Comparison of ENCODE assay signal across 11 cellular contexts in genomic region chr18:72868666-72869661, GRCh38. TPM values are rescaled to one million over a fixed set of nuclear protein-coding genes. Genes with fewer than 3 reads are reported as not detected.
DNase-seq lines count a peak whose midpoint lies in the region; ATAC-seq and TF ChIP-seq lines count a peak whose summit lies in the region.
"Had no signal": no experiment of that assay in that cellular context is flagged by ENCODE, and none has a peak within 500 bp of the region (broad histone marks: within the 10 kb centered on the region; RNA-seq: fewer than 3 reads in every experiment).

No MANE protein-coding gene starts in this region.

- H3K4me1 ChIP-seq in iPS-20b (ENCODE audit: insufficient read depth, low read length), result peaks cover 9% of the 10 kb centered on the region

- TF ChIP-seq POLR2A in erythroblast (IDR thresholded peaks at IDR 0.05; ENCODE audit: low read length), result no peak

- H3K27me3 Mint-ChIP-seq in activated T-cell treated with anti-CD3 and anti-CD28 coated beads, Interleukin-2, amount 50 U/mL, for 72 hours (ENCODE audit: low read depth), result peaks cover 34% of the 10 kb centered on the region
- peaks cover 70% of the 10 kb centered on the region for H3K27me3 Mint-ChIP-seq in type B pancreatic cell
- no peaks in the 10 kb centered on the region for H3K27me3 Mint-ChIP-seq in Calu3 (ENCODE audit: unreplicated experiment)

- peaks cover 2 to 3% of the 10 kb centered on the region in 2 donors for H3K9me3 Mint-ChIP-seq in activated T-cell treated with anti-CD3 and anti-CD28 coated beads, Interleukin-2, amount 50 U/mL, for 72 hours
- H3K9me3 Mint-ChIP-seq in type B pancreatic cell (no peaks in the 10 kb centered on the region), Calu3 (ENCODE audit: low read depth, unreplicated experiment) (peaks cover 6% of the 10 kb centered on the region)

- intact Hi-C loops in Calu3 (cut with micrococcal nuclease; ENCODE audit: unreplicated experiment), result no loop called here

- no peak for DNase-seq in activated T-cell treated with anti-CD3 and anti-CD28 coated beads, Interleukin-2, amount 50 U/mL, for 72 hours
- DNase-seq in activated T-cell treated with anti-CD3 and anti-CD28 coated beads, Interleukin-2, amount 50 U/mL, for 1 hour, result no peak
- DNase-seq in type B pancreatic cell (ENCODE audit: extremely low spot score, unreplicated experiment) (no peak), T-helper 9 cell (no peak), Calu3 (no peak), erythroblast (lab: John Stamatoyannopoulos, UW) (no peak)
- DNase-seq: CD4-positive, CD25-positive, alpha-beta regulatory T cell; mucosa of descending colon had no signal

- peak overlapping the region; percentile 87 for H3K4me3 ChIP-seq in iPS-20b (ENCODE audit: low read length)
- H3K4me3 ChIP-seq: mucosa of descending colon had no signal

- H3K9me3 ChIP-seq in iPS-20b (ENCODE audit: insufficient read depth, low read depth, low read length), result no peaks in the 10 kb centered on the region
- H3K9me3 ChIP-seq: mucosa of descending colon had no signal

- H3K9ac ChIP-seq in iPS-20b (ENCODE audit: low read depth, low read length), result peak overlapping the region; percentile 59; the same call in 1 of the 2 replicates

- peaks cover 5% of the 10 kb centered on the region; the same call in 1 of the 2 replicates for H3K36me3 ChIP-seq in iPS-20b (ENCODE audit: insufficient read depth, low read depth, low read length)

- BruUV-seq in Calu3 (replicated peaks; lab: Mats Ljungman, UMichigan), result no TSS peak

- TF ChIP-seq CTCF in VCaP (conservative IDR thresholded peaks at IDR 0.05), result no peak
- no peak for TF ChIP-seq CTCF in type B pancreatic cell (conservative IDR thresholded peaks at IDR 0.05)
- TF ChIP-seq CTCF in Calu3 (IDR thresholded peaks at IDR 0.05; ENCODE audit: unreplicated experiment), result no peak

- no peak for ATAC-seq in activated T-cell treated with anti-CD3 and anti-CD28 coated beads, Interleukin-2, amount 50 U/mL, for 72 hours (replicated peaks in 1 of 2)
- ATAC-seq: mucosa of descending colon, Panc1 had no signal

- CTCF ChIA-PET in Calu3 (lab: Charles Lee), result no interaction called here

- H3K27ac ChIP-seq in VCaP (peak overlapping the region; percentile 92), iPS-20b (ENCODE audit: low read length) (no peak overlapping the region)

- H3K4me3 Mint-ChIP-seq in activated T-cell treated with anti-CD3 and anti-CD28 coated beads, Interleukin-2, amount 50 U/mL, for 72 hours, result peak overlapping the region; percentile 20 to 64
- peak overlapping the region; percentile 86 for H3K4me3 Mint-ChIP-seq in type B pancreatic cell
- no peak overlapping the region for H3K4me3 Mint-ChIP-seq in Calu3 (ENCODE audit: low read depth, unreplicated experiment)

- peaks cover 59% of the 10 kb centered on the region for H3K27me3 ChIP-seq in iPS-20b (ENCODE audit: insufficient read depth, low read length)

- H3K27ac Mint-ChIP-seq in activated T-cell treated with anti-CD3 and anti-CD28 coated beads, Interleukin-2, amount 50 U/mL, for 72 hours, result no peak overlapping the region
- no peak overlapping the region for H3K27ac Mint-ChIP-seq in type B pancreatic cell
- H3K27ac Mint-ChIP-seq in Calu3 (ENCODE audit: unreplicated experiment), result no peak overlapping the region
- H3K27ac Mint-ChIP-seq: CD4-positive, CD25-positive, alpha-beta regulatory T cell had no signal

- no peaks in the 10 kb centered on the region for H3K4me1 Mint-ChIP-seq in activated T-cell treated with anti-CD3 and anti-CD28 coated beads, Interleukin-2, amount 50 U/mL, for 72 hours (ENCODE audit: low read depth)
- H3K4me1 Mint-ChIP-seq in type B pancreatic cell (ENCODE audit: unreplicated experiment), result no peaks in the 10 kb centered on the region
- no peaks in the 10 kb centered on the region for H3K4me1 Mint-ChIP-seq in Calu3 (ENCODE audit: low read depth, unreplicated experiment)

- peaks cover 3 to 6% of the 10 kb centered on the region in 2 donors for H3K36me3 Mint-ChIP-seq in activated T-cell treated with anti-CD3 and anti-CD28 coated beads, Interleukin-2, amount 50 U/mL, for 72 hours (ENCODE audit: insufficient read depth in 2 of 2)
- H3K36me3 Mint-ChIP-seq in type B pancreatic cell, result no peaks in the 10 kb centered on the region
- H3K36me3 Mint-ChIP-seq in Calu3 (ENCODE audit: insufficient read depth, unreplicated experiment), result no peaks in the 10 kb centered on the region
- H3K36me3 Mint-ChIP-seq: CD4-positive, CD25-positive, alpha-beta regulatory T cell had no signal

RNA-seq across cellular contexts. Expression of gene NETO1, which starts 1.2 kb away (rescaled TPM):
- total RNA-seq in activated T-cell treated with anti-CD3 and anti-CD28 coated beads, Interleukin-2, amount 50 U/mL, for 72 hours, result under 1 TPM in 1 of 2 donors, not detected in 1; 0.72 TPM
- total RNA-seq in type B pancreatic cell (ENCODE audit: low replicate concordance) (7.0 and 13.3 TPM in 2 replicates), Calu3 (2022) (not detected in 2 replicates)
- total RNA-seq: CD4-positive, CD25-positive, alpha-beta regulatory T cell; mucosa of descending colon had no signal
